In genomic region chr1:153978274-153978909, GRCh38 we compare ENCODE assay signal across 2 cellular contexts.
TF ChIP-seq lines count a peak whose summit lies in the region.

No MANE protein-coding gene starts in this region.

TF ChIP-seq in SK-N-SH, 30 proteins besides CTCF, POLR2A, EP300 and RAD21 (continued from another document):
- TF ChIP-seq, protein P1, sequence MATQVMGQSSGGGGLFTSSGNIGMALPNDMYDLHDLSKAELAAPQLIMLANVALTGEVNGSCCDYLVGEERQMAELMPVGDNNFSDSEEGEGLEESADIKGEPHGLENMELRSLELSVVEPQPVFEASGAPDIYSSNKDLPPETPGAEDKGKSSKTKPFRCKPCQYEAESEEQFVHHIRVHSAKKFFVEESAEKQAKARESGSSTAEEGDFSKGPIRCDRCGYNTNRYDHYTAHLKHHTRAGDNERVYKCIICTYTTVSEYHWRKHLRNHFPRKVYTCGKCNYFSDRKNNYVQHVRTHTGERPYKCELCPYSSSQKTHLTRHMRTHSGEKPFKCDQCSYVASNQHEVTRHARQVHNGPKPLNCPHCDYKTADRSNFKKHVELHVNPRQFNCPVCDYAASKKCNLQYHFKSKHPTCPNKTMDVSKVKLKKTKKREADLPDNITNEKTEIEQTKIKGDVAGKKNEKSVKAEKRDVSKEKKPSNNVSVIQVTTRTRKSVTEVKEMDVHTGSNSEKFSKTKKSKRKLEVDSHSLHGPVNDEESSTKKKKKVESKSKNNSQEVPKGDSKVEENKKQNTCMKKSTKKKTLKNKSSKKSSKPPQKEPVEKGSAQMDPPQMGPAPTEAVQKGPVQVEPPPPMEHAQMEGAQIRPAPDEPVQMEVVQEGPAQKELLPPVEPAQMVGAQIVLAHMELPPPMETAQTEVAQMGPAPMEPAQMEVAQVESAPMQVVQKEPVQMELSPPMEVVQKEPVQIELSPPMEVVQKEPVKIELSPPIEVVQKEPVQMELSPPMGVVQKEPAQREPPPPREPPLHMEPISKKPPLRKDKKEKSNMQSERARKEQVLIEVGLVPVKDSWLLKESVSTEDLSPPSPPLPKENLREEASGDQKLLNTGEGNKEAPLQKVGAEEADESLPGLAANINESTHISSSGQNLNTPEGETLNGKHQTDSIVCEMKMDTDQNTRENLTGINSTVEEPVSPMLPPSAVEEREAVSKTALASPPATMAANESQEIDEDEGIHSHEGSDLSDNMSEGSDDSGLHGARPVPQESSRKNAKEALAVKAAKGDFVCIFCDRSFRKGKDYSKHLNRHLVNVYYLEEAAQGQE (IDR thresholded peaks at IDR 0.05; ENCODE audit: low read depth, low read length): no peak
- TF ChIP-seq FOXJ3 (CRISPR knock-in tag; IDR thresholded peaks at IDR 0.05) (no peak), SIN3A (IDR thresholded peaks at IDR 0.05; ENCODE audit: borderline replicate concordance, low read depth, low read length) (no peak), POLR2AphosphoS5 (IDR thresholded peaks at IDR 0.05; ENCODE audit: low read depth, low read length) (no peak), NRF1 (IDR thresholded peaks at IDR 0.05; ENCODE audit: low read depth, low read length) (no peak), JUND (IDR thresholded peaks at IDR 0.05) (no peak), TCF12 (IDR thresholded peaks at IDR 0.05) (no peak), NFIC (IDR thresholded peaks at IDR 0.05; ENCODE audit: borderline replicate concordance) (no peak), TAF1 (IDR thresholded peaks at IDR 0.05; ENCODE audit: borderline replicate concordance, low read depth, low read length) (no peak)

TF ChIP-seq in SK-N-SH treated with all-trans-retinoic acid at 6 μM for 48 hours, 23 proteins besides CTCF, POLR2A, EP300 and RAD21:
- TF ChIP-seq, protein P2, sequence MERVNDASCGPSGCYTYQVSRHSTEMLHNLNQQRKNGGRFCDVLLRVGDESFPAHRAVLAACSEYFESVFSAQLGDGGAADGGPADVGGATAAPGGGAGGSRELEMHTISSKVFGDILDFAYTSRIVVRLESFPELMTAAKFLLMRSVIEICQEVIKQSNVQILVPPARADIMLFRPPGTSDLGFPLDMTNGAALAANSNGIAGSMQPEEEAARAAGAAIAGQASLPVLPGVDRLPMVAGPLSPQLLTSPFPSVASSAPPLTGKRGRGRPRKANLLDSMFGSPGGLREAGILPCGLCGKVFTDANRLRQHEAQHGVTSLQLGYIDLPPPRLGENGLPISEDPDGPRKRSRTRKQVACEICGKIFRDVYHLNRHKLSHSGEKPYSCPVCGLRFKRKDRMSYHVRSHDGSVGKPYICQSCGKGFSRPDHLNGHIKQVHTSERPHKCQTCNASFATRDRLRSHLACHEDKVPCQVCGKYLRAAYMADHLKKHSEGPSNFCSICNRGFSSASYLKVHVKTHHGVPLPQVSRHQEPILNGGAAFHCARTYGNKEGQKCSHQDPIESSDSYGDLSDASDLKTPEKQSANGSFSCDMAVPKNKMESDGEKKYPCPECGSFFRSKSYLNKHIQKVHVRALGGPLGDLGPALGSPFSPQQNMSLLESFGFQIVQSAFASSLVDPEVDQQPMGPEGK (CRISPR knock-in tag; IDR thresholded peaks at IDR 0.05; ENCODE audit: borderline replicate concordance): no peak
- TF ChIP-seq RARB (CRISPR knock-in tag; IDR thresholded peaks at IDR 0.05) (no peak), OSR1 (CRISPR knock-in tag; IDR thresholded peaks at IDR 0.05) (no peak), CSRNP3 (CRISPR knock-in tag; IDR thresholded peaks at IDR 0.05) (no peak), SNAI2 (CRISPR knock-in tag; IDR thresholded peaks at IDR 0.05) (no peak), ARNTL (CRISPR knock-in tag; IDR thresholded peaks at IDR 0.05; ENCODE audit: borderline replicate concordance, low read depth) (no peak), ZFP30 (CRISPR knock-in tag; IDR thresholded peaks at IDR 0.05) (no peak), ESRRG (CRISPR knock-in tag; IDR thresholded peaks at IDR 0.05) (no peak), ZNF565 (CRISPR knock-in tag; conservative IDR thresholded peaks at IDR 0.05; ENCODE audit: low read depth) (no peak), TCF4 (CRISPR knock-in tag; IDR thresholded peaks at IDR 0.05; ENCODE audit: borderline replicate concordance) (no peak), BACH2 (CRISPR knock-in tag; IDR thresholded peaks at IDR 0.05; ENCODE audit: borderline replicate concordance) (no peak)
- TF ChIP-seq, protein P3, sequence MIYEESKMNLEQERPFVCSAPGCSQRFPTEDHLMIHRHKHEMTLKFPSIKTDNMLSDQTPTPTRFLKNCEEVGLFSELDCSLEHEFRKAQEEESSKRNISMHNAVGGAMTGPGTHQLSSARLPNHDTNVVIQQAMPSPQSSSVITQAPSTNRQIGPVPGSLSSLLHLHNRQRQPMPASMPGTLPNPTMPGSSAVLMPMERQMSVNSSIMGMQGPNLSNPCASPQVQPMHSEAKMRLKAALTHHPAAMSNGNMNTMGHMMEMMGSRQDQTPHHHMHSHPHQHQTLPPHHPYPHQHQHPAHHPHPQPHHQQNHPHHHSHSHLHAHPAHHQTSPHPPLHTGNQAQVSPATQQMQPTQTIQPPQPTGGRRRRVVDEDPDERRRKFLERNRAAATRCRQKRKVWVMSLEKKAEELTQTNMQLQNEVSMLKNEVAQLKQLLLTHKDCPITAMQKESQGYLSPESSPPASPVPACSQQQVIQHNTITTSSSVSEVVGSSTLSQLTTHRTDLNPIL (CRISPR knock-in tag; IDR thresholded peaks at IDR 0.05; ENCODE audit: low read depth): no peak
TF ChIP-seq in SK-N-SH treated with all-trans-retinoic acid at 6 μM for 48 hours: peak in this region for 0.
